Comparison of ENCODE assay signal across 8 cellular contexts in genomic region chr1:70685300-70686286, GRCh38.
DNase-seq lines count a peak whose midpoint lies in the region; ATAC-seq, FAIRE-seq and TF ChIP-seq lines count a peak whose summit lies in the region.

No MANE protein-coding gene starts in this region.

- no peaks in the 10 kb centered on the region for H3K36me3 ChIP-seq in esophagus squamous epithelium

- FAIRE-seq in D721Med (lab: Jason Lieb, UNC) (peak; percentile 60), urothelium cell line (lab: Jason Lieb, UNC) (no peak)

- H3K27ac ChIP-seq in esophagus squamous epithelium, result no peak overlapping the region

- no peaks in the 10 kb centered on the region for H3K9me3 ChIP-seq in esophagus squamous epithelium

- H3K4me1 ChIP-seq in esophagus squamous epithelium, result no peaks in the 10 kb centered on the region

- TF ChIP-seq CTCF in D721Med (IDR thresholded peaks at IDR 0.05; ENCODE audit: insufficient read depth, missing control alignments), result peak; percentile 62
- peak in 5 of 6 experiments; percentile 63 to 80 (median 73) for TF ChIP-seq CTCF in esophagus squamous epithelium (IDR thresholded peaks at IDR 0.05)

- intact Hi-C loops in activated CD4-positive, alpha-beta T cell treated with anti-CD3 and anti-CD28 coated beads, Interleukin-2, amount 10 ng/mL, durations not matched to agents 24 days and 14 days (cut with micrococcal nuclease), result loop anchor here (1.0 kb wide), 1 partner anchor 365 kb away; no protein-coding TSS in a partner anchor
- intact Hi-C loops in esophagus squamous epithelium (cut with DNase I), result loop anchor here (10.0 kb wide), 1 partner anchor 369 kb away; no protein-coding TSS in a partner anchor

- H3K4me1 Mint-ChIP-seq in activated CD4-positive, alpha-beta T cell treated with anti-CD3 and anti-CD28 coated beads, Interleukin-2, amount 10 ng/mL, durations not matched to agents 24 days and 14 days, result peaks cover 2% of the 10 kb centered on the region
- peaks cover 0 to 4% (median 0%) of the 10 kb centered on the region in 4 donors for H3K4me1 Mint-ChIP-seq in naive thymus-derived CD8-positive, alpha-beta T cell

- WGBS in esophagus squamous epithelium, 2 donors, result 65 to 83% methylated on average over 8 to 9 of the region's 13 CpGs

- peaks cover 5% of the 10 kb centered on the region for H3K27me3 Mint-ChIP-seq in activated CD4-positive, alpha-beta T cell treated with anti-CD3 and anti-CD28 coated beads, Interleukin-2, amount 10 ng/mL, durations not matched to agents 24 days and 14 days
- peaks cover 11 to 32% (median 16%) of the 10 kb centered on the region in 5 donors for H3K27me3 Mint-ChIP-seq in naive thymus-derived CD8-positive, alpha-beta T cell

- H3K4me3 ChIP-seq in esophagus squamous epithelium, result no peak overlapping the region

- H3K36me3 Mint-ChIP-seq in activated CD4-positive, alpha-beta T cell treated with anti-CD3 and anti-CD28 coated beads, Interleukin-2, amount 10 ng/mL, durations not matched to agents 24 days and 14 days (ENCODE audit: low read depth), result no peaks in the 10 kb centered on the region
- no peaks in the 10 kb centered on the region for H3K36me3 Mint-ChIP-seq in naive thymus-derived CD8-positive, alpha-beta T cell

- H3K27me3 ChIP-seq in esophagus squamous epithelium, result no peaks in the 10 kb centered on the region

- peak; percentile 98 for ATAC-seq in GM19452 (IDR thresholded peaks at IDR 0.05; ENCODE audit: unreplicated experiment)
- ATAC-seq in HG03378 (IDR thresholded peaks at IDR 0.05; ENCODE audit: unreplicated experiment), result peak; percentile 99
- ATAC-seq in naive thymus-derived CD8-positive, alpha-beta T cell, result peak; percentile 59 to 62

- TF ChIP-seq POLR2A in esophagus squamous epithelium (IDR thresholded peaks at IDR 0.05), result no peak

- DNase-seq in D721Med (ENCODE audit: insufficient read length, low spot score), result peak; percentile 15
- DNase-seq in NCI-H510A (lab: John Stamatoyannopoulos, UW), result peak; percentile 54
- DNase-seq in activated CD4-positive, alpha-beta T cell treated with anti-CD3 and anti-CD28 coated beads, Interleukin-2, amount 10 ng/mL, durations not matched to agents 24 days and 14 days, result peak; percentile 84
- DNase-seq in esophagus squamous epithelium (lab: John Stamatoyannopoulos, UW), result no peak
- DNase-seq in naive thymus-derived CD8-positive, alpha-beta T cell, result peak in 8 of 10 donors; percentile 3 to 57 (median 32)
- peak; percentile 62 for DNase-seq in urothelium cell line (ENCODE audit: low spot score)

- no peak overlapping the region for H3K27ac Mint-ChIP-seq in activated CD4-positive, alpha-beta T cell treated with anti-CD3 and anti-CD28 coated beads, Interleukin-2, amount 10 ng/mL, durations not matched to agents 24 days and 14 days
- H3K27ac Mint-ChIP-seq in naive thymus-derived CD8-positive, alpha-beta T cell, result no peak overlapping the region

- POLR2A ChIA-PET in naive thymus-derived CD8-positive, alpha-beta T cell (lab: Charles Lee), result no interaction called here

- no peaks in the 10 kb centered on the region for H3K9me3 Mint-ChIP-seq in activated CD4-positive, alpha-beta T cell treated with anti-CD3 and anti-CD28 coated beads, Interleukin-2, amount 10 ng/mL, durations not matched to agents 24 days and 14 days
- H3K9me3 Mint-ChIP-seq in naive thymus-derived CD8-positive, alpha-beta T cell, result peaks cover 0 to 2% (median 0%) of the 10 kb centered on the region in 9 donors

- no peak overlapping the region for H3K4me3 Mint-ChIP-seq in activated CD4-positive, alpha-beta T cell treated with anti-CD3 and anti-CD28 coated beads, Interleukin-2, amount 10 ng/mL, durations not matched to agents 24 days and 14 days
- no peak overlapping the region for H3K4me3 Mint-ChIP-seq in naive thymus-derived CD8-positive, alpha-beta T cell
